ENCODE assay signal across 8 cellular contexts in the genomic region with DNA sequence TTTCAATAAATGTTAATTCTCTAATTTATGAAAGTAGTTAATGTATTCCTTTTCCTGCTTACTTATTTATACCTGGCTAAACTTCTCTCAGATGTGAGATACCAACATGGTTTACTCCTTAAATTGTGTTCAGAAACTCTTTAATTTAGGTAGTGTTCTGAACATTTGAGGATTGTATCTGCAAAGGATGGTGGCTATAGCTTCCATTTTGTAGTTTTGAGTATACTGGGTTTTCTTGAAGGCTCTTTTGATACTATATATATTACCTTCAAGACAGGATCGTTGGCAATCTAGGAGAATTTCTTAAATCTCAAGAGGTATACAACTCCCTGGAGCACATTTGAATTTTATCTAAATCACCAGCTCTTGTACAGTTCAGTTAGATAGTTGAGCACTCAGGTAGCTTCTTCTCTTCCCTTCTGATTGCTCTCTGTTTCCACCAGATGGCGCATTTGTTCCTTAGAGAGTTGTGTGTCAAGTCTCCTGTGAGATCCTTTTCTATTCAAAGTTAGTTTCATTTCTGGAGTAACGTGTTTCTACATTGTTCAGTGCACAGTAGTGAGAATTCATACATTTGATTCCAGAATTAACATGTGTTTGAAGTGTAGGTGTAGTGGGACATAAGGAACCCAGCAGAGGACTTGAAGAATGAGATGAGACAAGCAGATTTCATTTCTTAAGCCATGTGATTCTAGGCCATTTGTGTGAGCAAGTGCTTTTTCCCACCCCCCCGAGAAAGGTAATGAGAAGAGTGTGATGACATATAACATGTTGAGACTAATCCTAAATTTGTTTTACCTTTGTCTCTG.
DNase-seq lines count a peak whose midpoint lies in the region; ATAC-seq, FAIRE-seq and TF ChIP-seq lines count a peak whose summit lies in the region.
"Not testable (repeated sequence)": the region's sequence is repeated elsewhere in the genome, so short reads cannot be mapped to it uniquely, and the experiment has no call there.

No MANE protein-coding gene starts in this region.

- peak; percentile 15 for DNase-seq in COR-L47 (lab: John Stamatoyannopoulos, UW)
- DNase-seq in NCI-H345 (lab: John Stamatoyannopoulos, UW) = peak; percentile 35
- DNase-seq in brain pericyte (ENCODE audit: low read depth, low spot score) = peak; percentile 36
- peak; percentile 61 for DNase-seq in inferior parietal cortex (ENCODE audit: extremely low spot score)
- not testable (repeated sequence) for DNase-seq in spleen

- peak; percentile 93 for FAIRE-seq in TTC549 (lab: Jason Lieb, UNC)

- peak in 10 of 11 experiments; percentile 26 to 69 (median 52) for TF ChIP-seq CTCF in spleen (IDR thresholded peaks at IDR 0.05 in 8 of 11, conservative IDR thresholded peaks at IDR 0.05 in 3 of 11)

- not testable (repeated sequence) for H3K4me3 ChIP-seq in spleen

- WGBS in spleen, 5 donors = 14 to 20% (median 17%) methylated on average over 4 of the region's 4 CpGs

- peaks cover 0 to 10% (median 3%) of the 10 kb centered on the region in 6 donors for H3K4me1 ChIP-seq in spleen

- ATAC-seq in GM19452 (IDR thresholded peaks at IDR 0.05; ENCODE audit: unreplicated experiment) (peak; percentile 74), HG03442 (IDR thresholded peaks at IDR 0.05; ENCODE audit: unreplicated experiment) (peak; percentile 82)

- H3K27me3 ChIP-seq in spleen (replicated peaks in 1 of 7) = not testable (repeated sequence)

- intact Hi-C loops in spleen (cut with DNase I; ENCODE audit: low total_unique reads) = not testable (repeated sequence)

- H3K9me3 ChIP-seq in spleen = not testable (repeated sequence)

- peak overlapping the region in 1 of 8 donors; percentile 23 for H3K27ac ChIP-seq in spleen

- TF ChIP-seq POLR2A in spleen (IDR thresholded peaks at IDR 0.05) = not testable (repeated sequence)

- H3K36me3 ChIP-seq in spleen = peaks cover 0 to 68% (median 8%) of the 10 kb centered on the region in 6 donors
